In the genomic region with DNA sequence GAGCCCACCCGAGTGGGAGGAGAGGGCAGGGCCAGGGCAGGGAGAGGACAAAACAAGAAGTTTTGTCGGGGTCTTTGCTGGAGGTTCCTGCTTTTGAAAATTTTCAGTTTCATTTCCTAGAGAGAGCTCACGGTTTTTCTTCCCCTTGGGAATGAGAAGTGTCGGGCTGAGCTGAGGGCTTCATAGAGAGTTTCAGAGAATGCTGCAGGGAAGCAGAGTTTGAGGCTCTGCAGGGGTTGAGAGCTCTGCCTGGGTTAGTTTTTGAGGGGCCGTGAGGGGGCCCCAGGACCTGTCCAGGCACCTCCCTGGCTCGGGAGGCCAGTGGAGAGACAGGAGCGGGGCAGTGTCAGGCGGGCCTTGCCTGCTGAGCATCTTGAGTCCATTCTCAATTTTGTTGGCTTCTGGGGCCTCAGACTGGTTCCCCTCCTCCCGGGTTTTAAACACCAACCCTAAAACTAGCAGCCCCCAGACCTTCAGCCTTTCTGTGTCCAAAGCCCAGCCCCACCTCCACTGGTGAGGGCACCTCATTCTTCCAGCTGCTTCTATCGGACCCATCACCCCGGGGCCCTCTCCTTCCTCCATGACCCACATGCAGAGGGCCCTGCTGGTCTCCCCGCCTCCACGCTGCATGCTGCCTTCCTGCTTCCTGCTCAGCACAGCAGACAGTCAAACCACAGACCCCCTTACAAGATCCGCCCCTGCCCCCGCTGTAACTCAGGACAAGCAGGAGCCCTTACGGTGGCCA, we compare ENCODE assay signal across 8 cellular contexts. TPM values are rescaled to one million over a fixed set of nuclear protein-coding genes. Genes with fewer than 3 reads are reported as not detected.
DNase-seq lines count a peak whose midpoint lies in the region; ATAC-seq and TF ChIP-seq lines count a peak whose summit lies in the region.

No MANE protein-coding gene starts in this region.

- peak overlapping the region; percentile 97 for H3K27ac Mint-ChIP-seq in activated CD4-positive, alpha-beta T cell treated with anti-CD3 and anti-CD28 coated beads, Interleukin-2, amount 10 ng/mL, durations not matched to agents 24 days and 14 days
- no peak overlapping the region for H3K27ac Mint-ChIP-seq in HFFc6

- H3K27me3 Mint-ChIP-seq in activated CD4-positive, alpha-beta T cell treated with anti-CD3 and anti-CD28 coated beads, Interleukin-2, amount 10 ng/mL, durations not matched to agents 24 days and 14 days, result no peaks in the 10 kb centered on the region
- H3K27me3 Mint-ChIP-seq in HFFc6 (ENCODE audit: insufficient read depth), result peaks cover 6% of the 10 kb centered on the region

- H3K27ac ChIP-seq in GM23248 (no peak overlapping the region), esophagus (ENCODE audit: low read depth in 2 of 2, low read length in 1 of 2) (peak overlapping the region; percentile 51 to 65)

- peak overlapping the region; percentile 99 for H3K4me3 Mint-ChIP-seq in activated CD4-positive, alpha-beta T cell treated with anti-CD3 and anti-CD28 coated beads, Interleukin-2, amount 10 ng/mL, durations not matched to agents 24 days and 14 days
- no peak overlapping the region for H3K4me3 Mint-ChIP-seq in HFFc6

- ATAC-seq in HG03460 (IDR thresholded peaks at IDR 0.05; ENCODE audit: unreplicated experiment), result no peak
- no peak for ATAC-seq in HG02610 (IDR thresholded peaks at IDR 0.05; ENCODE audit: unreplicated experiment)

- no peak overlapping the region for H3K4me2 ChIP-seq in GM23248 (ENCODE audit: unreplicated experiment)

- no peak for TF ChIP-seq CTCF in HFFc6 (IDR thresholded peaks at IDR 0.05)

- H3F3A ChIP-seq in GM23248 (ENCODE audit: insufficient read depth), result peaks cover 11% of the 10 kb centered on the region

- H4K20me1 ChIP-seq in GM23248 (ENCODE audit: insufficient read depth), result no peaks in the 10 kb centered on the region

- H3K4me1 Mint-ChIP-seq in activated CD4-positive, alpha-beta T cell treated with anti-CD3 and anti-CD28 coated beads, Interleukin-2, amount 10 ng/mL, durations not matched to agents 24 days and 14 days, result peaks cover 38% of the 10 kb centered on the region
- peaks cover 21% of the 10 kb centered on the region for H3K4me1 Mint-ChIP-seq in HFFc6 (ENCODE audit: low read depth)

- H3K79me2 ChIP-seq in GM23248 (ENCODE audit: insufficient read depth), result peaks cover 42% of the 10 kb centered on the region

- H3K36me3 ChIP-seq in GM23248 (ENCODE audit: low read depth) (no peaks in the 10 kb centered on the region; the same call in 1 of the 2 replicates), esophagus (ENCODE audit: control insufficient read depth in 2 of 2, insufficient read depth in 2 of 2, low read length in 1 of 2) (peaks cover 0 to 4% of the 10 kb centered on the region in 2 donors)

- H3K4me3 ChIP-seq in GM23248 (peak overlapping the region; percentile 82; the same call in 1 of the 2 replicates), esophagus (ENCODE audit: low read depth in 1 of 2, low read length in 2 of 2) (peak overlapping the region; percentile 32 to 34)

- H3K36me3 Mint-ChIP-seq in activated CD4-positive, alpha-beta T cell treated with anti-CD3 and anti-CD28 coated beads, Interleukin-2, amount 10 ng/mL, durations not matched to agents 24 days and 14 days (ENCODE audit: low read depth), result peaks cover 36% of the 10 kb centered on the region
- peaks cover 16% of the 10 kb centered on the region for H3K36me3 Mint-ChIP-seq in HFFc6 (ENCODE audit: low read depth)

- in situ Hi-C loops in GM23248 (cut with MboI), result no loop called here

- H3K9ac ChIP-seq in GM23248, result peak overlapping the region; percentile 95

- no peaks in the 10 kb centered on the region for H3K9me2 ChIP-seq in GM23248 (ENCODE audit: insufficient read depth)

- intact Hi-C loops in activated CD4-positive, alpha-beta T cell treated with anti-CD3 and anti-CD28 coated beads, Interleukin-2, amount 10 ng/mL, durations not matched to agents 24 days and 14 days (cut with micrococcal nuclease), result no loop called here

- no peak for DNase-seq in GM23248
- peak; percentile 87 for DNase-seq in activated CD4-positive, alpha-beta T cell treated with anti-CD3 and anti-CD28 coated beads, Interleukin-2, amount 10 ng/mL, durations not matched to agents 24 days and 14 days
- peak; percentile 51 to 64 for DNase-seq in stimulated activated CD4-positive, alpha-beta T cell treated with anti-CD3 and anti-CD28 coated beads, Interleukin-4, amount 100 ng/mL, for 4 hours
- no peak for DNase-seq in HFFc6
- DNase-seq in SW 1271 (lab: John Stamatoyannopoulos, UW), result no peak

- WGBS in GM23248 (ENCODE audit: low coverage in 1 of 2, low lambda C conversion rate in 2 of 2, missing lambda C conversion rate in 2 of 2), 2 experiments, result 82% methylated on average over 16 of the region's 16 CpGs
- WGBS in esophagus, 2 donors, result 61 to 62% methylated on average over 16 of the region's 16 CpGs

- no peak overlapping the region for H2AFZ ChIP-seq in GM23248

- H3K9me3 Mint-ChIP-seq in activated CD4-positive, alpha-beta T cell treated with anti-CD3 and anti-CD28 coated beads, Interleukin-2, amount 10 ng/mL, durations not matched to agents 24 days and 14 days, result no peaks in the 10 kb centered on the region
- H3K9me3 Mint-ChIP-seq in HFFc6, result no peaks in the 10 kb centered on the region

- H3K4me1 ChIP-seq in GM23248 (ENCODE audit: insufficient read depth) (peaks cover 15% of the 10 kb centered on the region), esophagus (ENCODE audit: control insufficient read depth in 2 of 2, insufficient read depth in 2 of 2, low read length in 1 of 2) (peaks cover 4 to 15% of the 10 kb centered on the region in 2 donors)

- no peaks in the 10 kb centered on the region for H3K9me3 ChIP-seq in GM23248 (ENCODE audit: low read depth)
- no peaks in the 10 kb centered on the region for H3K9me3 ChIP-seq in esophagus (ENCODE audit: control insufficient read depth in 2 of 2, insufficient read depth in 1 of 2, low read depth in 1 of 2, low read length in 1 of 2)

- H3K27me3 ChIP-seq in GM23248 (replicated peaks; ENCODE audit: insufficient read depth), result no peaks in the 10 kb centered on the region
- no peaks in the 10 kb centered on the region for H3K27me3 ChIP-seq in esophagus (ENCODE audit: control insufficient read depth in 1 of 2, insufficient read depth in 2 of 2, low read length in 2 of 2)

RNA-seq across cellular contexts. Expression of gene RNF213, which starts 3.6 kb away (rescaled TPM):
- 45.0 and 62.3 TPM in 2 replicates for total RNA-seq in GM23248 (2014; rRNA removed; shearing (Covaris generic))
- polyA plus RNA-seq in GM23248 (2016; fragmentation: Nextera tagmentation; extraction: Ambion mirVana) (16.7 and 18.8 TPM in 2 replicates), esophagus (10 to 100 TPM; 17.9 to 54.7 TPM)
- total RNA-seq in activated CD4-positive, alpha-beta T cell treated with anti-CD3 and anti-CD28 coated beads, Interleukin-2, amount 10 ng/mL, durations not matched to agents 24 days and 14 days, result 238 and 264 TPM in 2 replicates
- total RNA-seq in HFFc6 (2021; fragmentation: NEBNext Ultra II Directional; extraction: Animal tissue kit (Norgen Biotek cat#: 25700)), result 10 to 100 TPM; 42.0 to 51.6 (median 48.3) TPM

RNA-seq across cellular contexts. Expression of gene SLC26A11, which starts 44.0 kb away (rescaled TPM):
- 13.9 and 16.3 TPM in 2 replicates for total RNA-seq in GM23248 (2014; rRNA removed; shearing (Covaris generic))
- polyA plus RNA-seq in GM23248 (2016; fragmentation: Nextera tagmentation; extraction: Ambion mirVana) (11.4 and 11.9 TPM in 2 replicates), esophagus (1 to 10 TPM; 4.7 to 6.9 TPM)
- 4.3 and 6.2 TPM in 2 replicates for total RNA-seq in activated CD4-positive, alpha-beta T cell treated with anti-CD3 and anti-CD28 coated beads, Interleukin-2, amount 10 ng/mL, durations not matched to agents 24 days and 14 days
- total RNA-seq in HFFc6 (2021; fragmentation: NEBNext Ultra II Directional; extraction: Animal tissue kit (Norgen Biotek cat#: 25700)), result 10 to 100 TPM; 11.4 to 13.6 (median 12.5) TPM

RNA-seq across cellular contexts. Expression of gene SGSH, which starts 44.1 kb away (rescaled TPM):
- 21.2 and 35.2 TPM in 2 replicates for total RNA-seq in GM23248 (2014; rRNA removed; shearing (Covaris generic))
- 63.5 and 69.8 TPM in 2 replicates for polyA plus RNA-seq in GM23248 (2016; fragmentation: Nextera tagmentation; extraction: Ambion mirVana)
- 20.5 and 22.5 TPM in 2 replicates for total RNA-seq in activated CD4-positive, alpha-beta T cell treated with anti-CD3 and anti-CD28 coated beads, Interleukin-2, amount 10 ng/mL, durations not matched to agents 24 days and 14 days
- polyA plus RNA-seq in esophagus, result 10 to 100 TPM; 16.5 to 20.4 TPM
- total RNA-seq in HFFc6 (2021; fragmentation: NEBNext Ultra II Directional; extraction: Animal tissue kit (Norgen Biotek cat#: 25700)), result 10 to 100 TPM; 41.2 to 52.6 (median 47.5) TPM

Comparison
In these comparisons a context has a peak if more than half of its experiments do, and no peak if none do; other contexts are left out.
1. DNase-seq: peak in activated CD4-positive, alpha-beta T cell treated with anti-CD3 and anti-CD28 coated beads, Interleukin-2, amount 10 ng/mL, durations not matched to agents 24 days and 14 days (single experiment) and stimulated activated CD4-positive, alpha-beta T cell treated with anti-CD3 and anti-CD28 coated beads, Interleukin-4, amount 100 ng/mL, for 4 hours (2 of 2); none in GM23248 (single experiment), HFFc6 (single experiment) and SW 1271 (0 of 2).